In genomic region chr6:119463081-119463626, GRCh38 we compare ENCODE assay signal across 1 cellular context.
A peak's percentile ranks its signal among the peaks of the same experiment; 100 is the strongest.
TF ChIP-seq lines count a peak whose summit lies in the region.

No MANE protein-coding gene starts in this region.

TF ChIP-seq in GM12878, 131 proteins besides CTCF, POLR2A, EP300 and RAD21 (continued from another document and continues in another):
- peak; percentile 8 for TF ChIP-seq BCL3 (IDR thresholded peaks at IDR 0.05; ENCODE audit: borderline replicate concordance, insufficient read depth, low read depth, low read length, poor library complexity, severe bottlenecking)
- TF ChIP-seq, protein P1, sequence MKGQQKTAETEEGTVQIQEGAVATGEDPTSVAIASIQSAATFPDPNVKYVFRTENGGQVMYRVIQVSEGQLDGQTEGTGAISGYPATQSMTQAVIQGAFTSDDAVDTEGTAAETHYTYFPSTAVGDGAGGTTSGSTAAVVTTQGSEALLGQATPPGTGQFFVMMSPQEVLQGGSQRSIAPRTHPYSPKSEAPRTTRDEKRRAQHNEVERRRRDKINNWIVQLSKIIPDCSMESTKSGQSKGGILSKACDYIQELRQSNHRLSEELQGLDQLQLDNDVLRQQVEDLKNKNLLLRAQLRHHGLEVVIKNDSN (IDR thresholded peaks at IDR 0.05; ENCODE audit: borderline replicate concordance, extremely low read length, insufficient read depth, low read depth, low read length): no peak
- peak; percentile 64; the same call in 1 of the 2 replicates for TF ChIP-seq CREB1 (IDR thresholded peaks at IDR 0.05; ENCODE audit: low read depth)
- no peak for TF ChIP-seq SP1 (IDR thresholded peaks at IDR 0.05; ENCODE audit: low read depth, low read length)
- TF ChIP-seq, protein P2, sequence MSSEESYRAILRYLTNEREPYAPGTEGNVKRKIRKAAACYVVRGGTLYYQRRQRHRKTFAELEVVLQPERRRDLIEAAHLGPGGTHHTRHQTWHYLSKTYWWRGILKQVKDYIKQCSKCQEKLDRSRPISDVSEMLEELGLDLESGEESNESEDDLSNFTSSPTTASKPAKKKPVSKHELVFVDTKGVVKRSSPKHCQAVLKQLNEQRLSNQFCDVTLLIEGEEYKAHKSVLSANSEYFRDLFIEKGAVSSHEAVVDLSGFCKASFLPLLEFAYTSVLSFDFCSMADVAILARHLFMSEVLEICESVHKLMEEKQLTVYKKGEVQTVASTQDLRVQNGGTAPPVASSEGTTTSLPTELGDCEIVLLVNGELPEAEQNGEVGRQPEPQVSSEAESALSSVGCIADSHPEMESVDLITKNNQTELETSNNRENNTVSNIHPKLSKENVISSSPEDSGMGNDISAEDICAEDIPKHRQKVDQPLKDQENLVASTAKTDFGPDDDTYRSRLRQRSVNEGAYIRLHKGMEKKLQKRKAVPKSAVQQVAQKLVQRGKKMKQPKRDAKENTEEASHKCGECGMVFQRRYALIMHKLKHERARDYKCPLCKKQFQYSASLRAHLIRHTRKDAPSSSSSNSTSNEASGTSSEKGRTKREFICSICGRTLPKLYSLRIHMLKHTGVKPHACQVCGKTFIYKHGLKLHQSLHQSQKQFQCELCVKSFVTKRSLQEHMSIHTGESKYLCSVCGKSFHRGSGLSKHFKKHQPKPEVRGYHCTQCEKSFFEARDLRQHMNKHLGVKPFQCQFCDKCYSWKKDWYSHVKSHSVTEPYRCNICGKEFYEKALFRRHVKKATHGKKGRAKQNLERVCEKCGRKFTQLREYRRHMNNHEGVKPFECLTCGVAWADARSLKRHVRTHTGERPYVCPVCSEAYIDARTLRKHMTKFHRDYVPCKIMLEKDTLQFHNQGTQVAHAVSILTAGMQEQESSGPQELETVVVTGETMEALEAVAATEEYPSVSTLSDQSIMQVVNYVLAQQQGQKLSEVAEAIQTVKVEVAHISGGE (CRISPR knock-in tag; IDR thresholded peaks at IDR 0.05): no peak
- TF ChIP-seq, protein P3, sequence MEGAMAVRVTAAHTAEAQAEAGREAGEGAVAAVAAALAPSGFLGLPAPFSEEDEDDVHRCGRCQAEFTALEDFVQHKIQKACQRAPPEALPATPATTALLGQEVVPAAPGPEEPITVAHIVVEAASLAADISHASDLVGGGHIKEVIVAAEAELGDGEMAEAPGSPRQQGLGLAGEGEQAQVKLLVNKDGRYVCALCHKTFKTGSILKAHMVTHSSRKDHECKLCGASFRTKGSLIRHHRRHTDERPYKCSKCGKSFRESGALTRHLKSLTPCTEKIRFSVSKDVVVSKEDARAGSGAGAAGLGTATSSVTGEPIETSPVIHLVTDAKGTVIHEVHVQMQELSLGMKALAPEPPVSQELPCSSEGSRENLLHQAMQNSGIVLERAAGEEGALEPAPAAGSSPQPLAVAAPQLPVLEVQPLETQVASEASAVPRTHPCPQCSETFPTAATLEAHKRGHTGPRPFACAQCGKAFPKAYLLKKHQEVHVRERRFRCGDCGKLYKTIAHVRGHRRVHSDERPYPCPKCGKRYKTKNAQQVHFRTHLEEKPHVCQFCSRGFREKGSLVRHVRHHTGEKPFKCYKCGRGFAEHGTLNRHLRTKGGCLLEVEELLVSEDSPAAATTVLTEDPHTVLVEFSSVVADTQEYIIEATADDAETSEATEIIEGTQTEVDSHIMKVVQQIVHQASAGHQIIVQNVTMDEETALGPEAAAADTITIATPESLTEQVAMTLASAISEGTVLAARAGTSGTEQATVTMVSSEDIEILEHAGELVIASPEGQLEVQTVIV (IDR thresholded peaks at IDR 0.05; ENCODE audit: borderline replicate concordance, partially characterized antibody): no peak
- TF ChIP-seq, protein P4, sequence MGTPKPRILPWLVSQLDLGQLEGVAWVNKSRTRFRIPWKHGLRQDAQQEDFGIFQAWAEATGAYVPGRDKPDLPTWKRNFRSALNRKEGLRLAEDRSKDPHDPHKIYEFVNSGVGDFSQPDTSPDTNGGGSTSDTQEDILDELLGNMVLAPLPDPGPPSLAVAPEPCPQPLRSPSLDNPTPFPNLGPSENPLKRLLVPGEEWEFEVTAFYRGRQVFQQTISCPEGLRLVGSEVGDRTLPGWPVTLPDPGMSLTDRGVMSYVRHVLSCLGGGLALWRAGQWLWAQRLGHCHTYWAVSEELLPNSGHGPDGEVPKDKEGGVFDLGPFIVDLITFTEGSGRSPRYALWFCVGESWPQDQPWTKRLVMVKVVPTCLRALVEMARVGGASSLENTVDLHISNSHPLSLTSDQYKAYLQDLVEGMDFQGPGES (IDR thresholded peaks at IDR 0.05): no peak
- peak; percentile 42 for TF ChIP-seq E2F8 (IDR thresholded peaks at IDR 0.05; ENCODE audit: low read depth, partially characterized antibody)
- no peak for TF ChIP-seq ZBED1 (IDR thresholded peaks at IDR 0.05; ENCODE audit: borderline replicate concordance)
- no peak for TF ChIP-seq KLF5 (IDR thresholded peaks at IDR 0.05; ENCODE audit: partially characterized antibody)
- no peak; the same call in 1 of the 2 replicates for TF ChIP-seq PML (IDR thresholded peaks at IDR 0.05; ENCODE audit: low read length)
- no peak for TF ChIP-seq YBX1 (IDR thresholded peaks at IDR 0.05)
- peak; percentile 94 for TF ChIP-seq JUNB (IDR thresholded peaks at IDR 0.05)
- TF ChIP-seq CHD4 (IDR thresholded peaks at IDR 0.05): no peak
- TF ChIP-seq CBX5 (IDR thresholded peaks at IDR 0.05; ENCODE audit: low read depth): peak; percentile 81
- TF ChIP-seq, protein P5, sequence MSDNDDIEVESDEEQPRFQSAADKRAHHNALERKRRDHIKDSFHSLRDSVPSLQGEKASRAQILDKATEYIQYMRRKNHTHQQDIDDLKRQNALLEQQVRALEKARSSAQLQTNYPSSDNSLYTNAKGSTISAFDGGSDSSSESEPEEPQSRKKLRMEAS (IDR thresholded peaks at IDR 0.05; ENCODE audit: low read depth, low read length): no peak
- TF ChIP-seq USF2 (IDR thresholded peaks at IDR 0.05; ENCODE audit: borderline replicate concordance, low read depth, low read length): no peak
- TF ChIP-seq MEF2A (IDR thresholded peaks at IDR 0.05; ENCODE audit: insufficient read depth, low read depth, low read length): peak; percentile 89
- TF ChIP-seq HCFC1 (IDR thresholded peaks at IDR 0.05; ENCODE audit: low read length): no peak
- TF ChIP-seq, protein P6, sequence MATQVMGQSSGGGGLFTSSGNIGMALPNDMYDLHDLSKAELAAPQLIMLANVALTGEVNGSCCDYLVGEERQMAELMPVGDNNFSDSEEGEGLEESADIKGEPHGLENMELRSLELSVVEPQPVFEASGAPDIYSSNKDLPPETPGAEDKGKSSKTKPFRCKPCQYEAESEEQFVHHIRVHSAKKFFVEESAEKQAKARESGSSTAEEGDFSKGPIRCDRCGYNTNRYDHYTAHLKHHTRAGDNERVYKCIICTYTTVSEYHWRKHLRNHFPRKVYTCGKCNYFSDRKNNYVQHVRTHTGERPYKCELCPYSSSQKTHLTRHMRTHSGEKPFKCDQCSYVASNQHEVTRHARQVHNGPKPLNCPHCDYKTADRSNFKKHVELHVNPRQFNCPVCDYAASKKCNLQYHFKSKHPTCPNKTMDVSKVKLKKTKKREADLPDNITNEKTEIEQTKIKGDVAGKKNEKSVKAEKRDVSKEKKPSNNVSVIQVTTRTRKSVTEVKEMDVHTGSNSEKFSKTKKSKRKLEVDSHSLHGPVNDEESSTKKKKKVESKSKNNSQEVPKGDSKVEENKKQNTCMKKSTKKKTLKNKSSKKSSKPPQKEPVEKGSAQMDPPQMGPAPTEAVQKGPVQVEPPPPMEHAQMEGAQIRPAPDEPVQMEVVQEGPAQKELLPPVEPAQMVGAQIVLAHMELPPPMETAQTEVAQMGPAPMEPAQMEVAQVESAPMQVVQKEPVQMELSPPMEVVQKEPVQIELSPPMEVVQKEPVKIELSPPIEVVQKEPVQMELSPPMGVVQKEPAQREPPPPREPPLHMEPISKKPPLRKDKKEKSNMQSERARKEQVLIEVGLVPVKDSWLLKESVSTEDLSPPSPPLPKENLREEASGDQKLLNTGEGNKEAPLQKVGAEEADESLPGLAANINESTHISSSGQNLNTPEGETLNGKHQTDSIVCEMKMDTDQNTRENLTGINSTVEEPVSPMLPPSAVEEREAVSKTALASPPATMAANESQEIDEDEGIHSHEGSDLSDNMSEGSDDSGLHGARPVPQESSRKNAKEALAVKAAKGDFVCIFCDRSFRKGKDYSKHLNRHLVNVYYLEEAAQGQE (IDR thresholded peaks at IDR 0.05; ENCODE audit: low read depth, low read length): 0 out of 2 replicates have a peak, but pooled peaks have one; percentile 14
- no peak for TF ChIP-seq SMARCA5 (IDR thresholded peaks at IDR 0.05)
- 0 out of 2 replicates have a peak, but pooled peaks have one; percentile 31 for TF ChIP-seq NBN (IDR thresholded peaks at IDR 0.05)
- TF ChIP-seq SKIL (IDR thresholded peaks at IDR 0.05; ENCODE audit: low read depth, poor library complexity, severe bottlenecking): peak; percentile 70
- no peak for TF ChIP-seq ZNF217 (IDR thresholded peaks at IDR 0.05)
- no peak for TF ChIP-seq MYC (IDR thresholded peaks at IDR 0.05; ENCODE audit: insufficient read depth, insufficient read length, insufficient replicate concordance, low read length, severe bottlenecking)
- no peak for TF ChIP-seq SMAD1 (IDR thresholded peaks at IDR 0.05; ENCODE audit: low read depth, partially characterized antibody)
- TF ChIP-seq SRF (IDR thresholded peaks at IDR 0.05; ENCODE audit: low read depth in 2 of 2, low read length in 2 of 2): no peak
- TF ChIP-seq, protein P7, sequence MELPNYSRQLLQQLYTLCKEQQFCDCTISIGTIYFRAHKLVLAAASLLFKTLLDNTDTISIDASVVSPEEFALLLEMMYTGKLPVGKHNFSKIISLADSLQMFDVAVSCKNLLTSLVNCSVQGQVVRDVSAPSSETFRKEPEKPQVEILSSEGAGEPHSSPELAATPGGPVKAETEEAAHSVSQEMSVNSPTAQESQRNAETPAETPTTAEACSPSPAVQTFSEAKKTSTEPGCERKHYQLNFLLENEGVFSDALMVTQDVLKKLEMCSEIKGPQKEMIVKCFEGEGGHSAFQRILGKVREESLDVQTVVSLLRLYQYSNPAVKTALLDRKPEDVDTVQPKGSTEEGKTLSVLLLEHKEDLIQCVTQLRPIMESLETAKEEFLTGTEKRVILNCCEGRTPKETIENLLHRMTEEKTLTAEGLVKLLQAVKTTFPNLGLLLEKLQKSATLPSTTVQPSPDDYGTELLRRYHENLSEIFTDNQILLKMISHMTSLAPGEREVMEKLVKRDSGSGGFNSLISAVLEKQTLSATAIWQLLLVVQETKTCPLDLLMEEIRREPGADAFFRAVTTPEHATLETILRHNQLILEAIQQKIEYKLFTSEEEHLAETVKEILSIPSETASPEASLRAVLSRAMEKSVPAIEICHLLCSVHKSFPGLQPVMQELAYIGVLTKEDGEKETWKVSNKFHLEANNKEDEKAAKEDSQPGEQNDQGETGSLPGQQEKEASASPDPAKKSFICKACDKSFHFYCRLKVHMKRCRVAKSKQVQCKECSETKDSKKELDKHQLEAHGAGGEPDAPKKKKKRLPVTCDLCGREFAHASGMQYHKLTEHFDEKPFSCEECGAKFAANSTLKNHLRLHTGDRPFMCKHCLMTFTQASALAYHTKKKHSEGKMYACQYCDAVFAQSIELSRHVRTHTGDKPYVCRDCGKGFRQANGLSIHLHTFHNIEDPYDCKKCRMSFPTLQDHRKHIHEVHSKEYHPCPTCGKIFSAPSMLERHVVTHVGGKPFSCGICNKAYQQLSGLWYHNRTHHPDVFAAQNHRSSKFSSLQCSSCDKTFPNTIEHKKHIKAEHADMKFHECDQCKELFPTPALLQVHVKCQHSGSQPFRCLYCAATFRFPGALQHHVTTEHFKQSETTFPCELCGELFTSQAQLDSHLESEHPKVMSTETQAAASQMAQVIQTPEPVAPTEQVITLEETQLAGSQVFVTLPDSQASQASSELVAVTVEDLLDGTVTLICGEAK (IDR thresholded peaks at IDR 0.05; ENCODE audit: borderline replicate concordance): peak; percentile 15; the same call in 1 of the 2 replicates
- peak; percentile 32 to 63; a peak in 2 of 4 replicates for TF ChIP-seq BHLHE40 (IDR thresholded peaks at IDR 0.05; ENCODE audit: borderline replicate concordance in 1 of 2, low read depth in 2 of 2, low read length in 1 of 2)
- TF ChIP-seq PAX5 (IDR thresholded peaks at IDR 0.05; ENCODE audit: borderline replicate concordance, low read depth, low read length): no peak
- TF ChIP-seq HDAC6 (IDR thresholded peaks at IDR 0.05; ENCODE audit: unreplicated experiment): no peak
